Comparison of ENCODE assay signal across 25 cellular contexts in the genomic region with DNA sequence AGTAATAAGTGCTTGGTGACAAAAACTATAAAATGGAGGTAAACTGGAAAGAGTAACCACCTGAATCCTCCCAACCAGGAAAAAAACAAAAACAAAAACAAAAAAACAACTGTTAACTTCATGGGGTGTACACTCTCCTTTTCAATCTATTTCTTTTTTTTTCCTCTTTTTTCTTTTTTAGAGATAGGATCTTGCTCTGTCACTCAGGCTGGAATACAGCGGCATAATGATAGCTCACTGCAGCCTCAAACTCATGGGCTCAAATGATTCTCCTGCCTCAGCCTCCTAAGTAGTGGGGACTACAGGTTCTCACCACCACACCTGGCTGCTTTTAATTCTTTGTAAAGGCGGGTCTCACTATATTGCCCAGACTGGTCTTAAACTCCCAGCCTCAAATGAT.
DNase-seq lines count a peak whose midpoint lies in the region; ATAC-seq and TF ChIP-seq lines count a peak whose summit lies in the region.
"Had no signal": no experiment of that assay in that cellular context is flagged by ENCODE, and none has a peak within 500 bp of the region (broad histone marks: within the 10 kb centered on the region; RNA-seq: fewer than 3 reads in every experiment).

No MANE protein-coding gene starts in this region.

- H3K4me1 Mint-ChIP-seq in MCF 10A (ENCODE audit: insufficient read depth, unreplicated experiment) (peaks cover 14% of the 10 kb centered on the region), type B pancreatic cell (ENCODE audit: unreplicated experiment) (peaks cover 41% of the 10 kb centered on the region)

- no peaks in the 10 kb centered on the region for H3K9me3 Mint-ChIP-seq in MCF 10A (ENCODE audit: unreplicated experiment)
- no peaks in the 10 kb centered on the region for H3K9me3 Mint-ChIP-seq in type B pancreatic cell
- H3K9me3 Mint-ChIP-seq: activated CD4-positive, alpha-beta T cell treated with anti-CD3 and anti-CD28 coated beads, Interleukin-2, amount 10 ng/mL, durations not matched to agents 7 days and 5 days; CD4-positive, alpha-beta memory T cell; neural crest cell had no signal

- H2AFZ ChIP-seq in fibroblast of lung (ENCODE audit: low read length) = no peak overlapping the region
- H2AFZ ChIP-seq: parathyroid adenoma had no signal

- H3K9me3 ChIP-seq in breast epithelium (no peaks in the 10 kb centered on the region), SJSA1 (replicated peaks) (no peaks in the 10 kb centered on the region), fibroblast of lung (ENCODE audit: control insufficient read depth, insufficient read depth, low read depth, low read length) (no peaks in the 10 kb centered on the region), suprapubic skin (no peaks in the 10 kb centered on the region)
- H3K9me3 ChIP-seq: heart right ventricle, right atrium auricular region, uterus had no signal

- no peaks in the 10 kb centered on the region for H3K4me1 ChIP-seq in breast epithelium
- peaks cover 51% of the 10 kb centered on the region for H3K4me1 ChIP-seq in SJSA1 (replicated peaks)
- peaks cover 25% of the 10 kb centered on the region for H3K4me1 ChIP-seq in fibroblast of lung (ENCODE audit: control insufficient read depth, extremely low read depth, insufficient read depth, low read length)
- peaks cover 16% of the 10 kb centered on the region for H3K4me1 ChIP-seq in suprapubic skin

- H3K27me3 Mint-ChIP-seq in MCF 10A (ENCODE audit: insufficient read depth, unreplicated experiment) (no peaks in the 10 kb centered on the region), type B pancreatic cell (no peaks in the 10 kb centered on the region)
- H3K27me3 Mint-ChIP-seq: activated CD4-positive, alpha-beta T cell treated with anti-CD3 and anti-CD28 coated beads, Interleukin-2, amount 10 ng/mL, durations not matched to agents 7 days and 5 days; CD4-positive, alpha-beta memory T cell had no signal

- DNase-seq in MCF 10A (ENCODE audit: unreplicated experiment) = no peak
- no peak for DNase-seq in breast epithelium (ENCODE audit: low spot score in 2 of 2)
- DNase-seq in SJSA1 (ENCODE audit: low read depth in 1 of 2, low spot score in 2 of 2) = no peak
- DNase-seq in fibroblast of lung (ENCODE audit: low read depth in 2 of 2) = no peak
- no peak for DNase-seq in type B pancreatic cell (ENCODE audit: extremely low spot score, unreplicated experiment)
- no peak for DNase-seq in suprapubic skin (ENCODE audit: low spot score in 2 of 2)
- DNase-seq: activated CD4-positive, alpha-beta T cell treated with anti-CD3 and anti-CD28 coated beads, Interleukin-2, amount 10 ng/mL, durations not matched to agents 7 days and 5 days; activated naive CD4-positive, alpha-beta T cell treated with Interleukin-2 at 50 U/mL for 16 hours; activated T-cell treated with anti-CD3 and anti-CD28 coated beads, Interleukin-2, amount 50 U/mL, for 48 hours; CD4-positive, alpha-beta memory T cell; DMS 273 treated with DMSO at 0.1 percent for 48 hours; effector CD4-positive, alpha-beta T cell; heart right ventricle; Kasumi-1; MV-4-11; NCI-H1436 treated with DMSO at 0.1 percent for 48 hours; NCI-H82; stimulated activated CD4-positive, alpha-beta T cell treated with anti-CD3 and anti-CD28 coated beads, Interleukin-2, amount 100 ng/mL, for 48 hours; uterus; WERI-Rb-1 had no signal

- intact Hi-C loops in MCF 10A (cut with micrococcal nuclease) = loop anchor here (5.0 kb wide), 1 partner anchor 92 kb away; no protein-coding TSS in a partner anchor
- intact Hi-C loops in breast epithelium (cut with DNase I; ENCODE audit: low total_unique reads) = no loop called here

- H3K79me2 ChIP-seq in fibroblast of lung (ENCODE audit: control insufficient read depth, insufficient read depth, low read length) = no peaks in the 10 kb centered on the region
- H3K79me2 ChIP-seq: parathyroid adenoma had no signal

- no TSS peak for BruUV-seq in MCF 10A (replicated peaks; lab: Mats Ljungman, UMichigan)

- CTCF ChIA-PET in MCF 10A (lab: Yijun Ruan, JAX) = interaction anchor here (0.6 to 1.8 kb wide), 2 partner anchors 70 to 133 kb away, joined by 3 to 6 read pairs; no protein-coding TSS in a partner anchor

- H4K20me1 ChIP-seq in fibroblast of lung (ENCODE audit: control insufficient read depth, extremely low read depth, insufficient read depth, low read length) = no peaks in the 10 kb centered on the region

- H3K9ac ChIP-seq in fibroblast of lung (ENCODE audit: insufficient read depth, low read length) = no peak overlapping the region
- H3K9ac ChIP-seq: parathyroid adenoma had no signal

- H3K4me3 ChIP-seq in breast epithelium (no peak overlapping the region), SJSA1 (no peak overlapping the region), fibroblast of lung (replicated peaks in 1 of 4; ENCODE audit: control extremely low read depth in 1 of 4, insufficient read depth in 1 of 4, low read depth in 3 of 4, low read length in 4 of 4) (no peak overlapping the region), suprapubic skin (no peak overlapping the region)
- H3K4me3 ChIP-seq: heart right ventricle, right atrium auricular region, uterus had no signal

- no peak overlapping the region for H3K4me3 Mint-ChIP-seq in MCF 10A (ENCODE audit: unreplicated experiment)
- no peak overlapping the region for H3K4me3 Mint-ChIP-seq in type B pancreatic cell
- H3K4me3 Mint-ChIP-seq: activated CD4-positive, alpha-beta T cell treated with anti-CD3 and anti-CD28 coated beads, Interleukin-2, amount 10 ng/mL, durations not matched to agents 7 days and 5 days; CD4-positive, alpha-beta memory T cell; neural crest cell had no signal

- H3K27ac ChIP-seq in breast epithelium (no peak overlapping the region), SJSA1 (peak overlapping the region; percentile 96), fibroblast of lung (ENCODE audit: insufficient read depth, low read length) (peak overlapping the region; percentile 83), suprapubic skin (no peak overlapping the region)
- H3K27ac ChIP-seq: parathyroid adenoma, right atrium auricular region, uterus, WERI-Rb-1 had no signal

- H3K36me3 Mint-ChIP-seq in MCF 10A (ENCODE audit: insufficient read depth, unreplicated experiment) (no peaks in the 10 kb centered on the region), type B pancreatic cell (no peaks in the 10 kb centered on the region)
- H3K36me3 Mint-ChIP-seq: CD4-positive, alpha-beta memory T cell had no signal

- ATAC-seq in GM18498 (IDR thresholded peaks at IDR 0.05; ENCODE audit: unreplicated experiment) = no peak
- no peak for ATAC-seq in HG03460 (IDR thresholded peaks at IDR 0.05; ENCODE audit: unreplicated experiment)

- no peak overlapping the region for H3K4me2 ChIP-seq in fibroblast of lung (ENCODE audit: extremely low read depth, insufficient read depth, low read length)

- H3K27me3 ChIP-seq in breast epithelium = no peaks in the 10 kb centered on the region
- no peaks in the 10 kb centered on the region for H3K27me3 ChIP-seq in SJSA1 (replicated peaks)
- H3K27me3 ChIP-seq in fibroblast of lung (ENCODE audit: control insufficient read depth, insufficient read depth, low read length) = no peaks in the 10 kb centered on the region
- H3K27me3 ChIP-seq in suprapubic skin = no peaks in the 10 kb centered on the region
- H3K27me3 ChIP-seq: heart right ventricle, right atrium auricular region, uterus had no signal

- TF ChIP-seq POLR2A in breast epithelium (IDR thresholded peaks at IDR 0.05) = no peak
- TF ChIP-seq POLR2A in suprapubic skin (IDR thresholded peaks at IDR 0.05) = no peak

- POLR2A ChIA-PET in MCF 10A (lab: Yijun Ruan, JAX) = interaction anchor here (0.7 to 1.6 kb wide), 4 partner anchors 10 to 111 kb away, joined by 3 to 7 read pairs (median 4); no protein-coding TSS in a partner anchor

- WGBS in suprapubic skin = 98% methylated on average over 2 of the region's 2 CpGs

- TF ChIP-seq EP300 in suprapubic skin (IDR thresholded peaks at IDR 0.05) = no peak

- no peak for TF ChIP-seq CTCF in MCF 10A (IDR thresholded peaks at IDR 0.05; ENCODE audit: unreplicated experiment)
- no peak for TF ChIP-seq CTCF in breast epithelium (IDR thresholded peaks at IDR 0.05)
- TF ChIP-seq CTCF in fibroblast of lung (conservative IDR thresholded peaks at IDR 0.05 in 1 of 2, IDR thresholded peaks at IDR 0.05 in 1 of 2; ENCODE audit: low read depth in 1 of 2, low read length in 2 of 2) = no peak
- TF ChIP-seq CTCF in type B pancreatic cell (conservative IDR thresholded peaks at IDR 0.05) = no peak
- no peak for TF ChIP-seq CTCF in suprapubic skin (IDR thresholded peaks at IDR 0.05)

- H3K36me3 ChIP-seq in breast epithelium = no peaks in the 10 kb centered on the region
- no peaks in the 10 kb centered on the region for H3K36me3 ChIP-seq in SJSA1
- no peaks in the 10 kb centered on the region for H3K36me3 ChIP-seq in fibroblast of lung (ENCODE audit: control insufficient read depth, insufficient read depth, low read length)
- no peaks in the 10 kb centered on the region for H3K36me3 ChIP-seq in suprapubic skin
- H3K36me3 ChIP-seq: heart right ventricle, right atrium auricular region, uterus, WERI-Rb-1 had no signal

- H3K27ac Mint-ChIP-seq in MCF 10A (ENCODE audit: low read depth, unreplicated experiment) = peak overlapping the region; percentile 77
- peak overlapping the region; percentile 82 for H3K27ac Mint-ChIP-seq in type B pancreatic cell
- H3K27ac Mint-ChIP-seq: activated CD4-positive, alpha-beta T cell treated with anti-CD3 and anti-CD28 coated beads, Interleukin-2, amount 10 ng/mL, durations not matched to agents 7 days and 5 days; CD4-positive, alpha-beta memory T cell had no signal

Comparison
In these comparisons a context has a peak if more than half of its experiments do, and no peak if none do; other contexts are left out.
1. H3K27ac ChIP-seq: peak in SJSA1 (single experiment) and fibroblast of lung (single experiment); none in breast epithelium (0 of 2) and suprapubic skin (single experiment).